Comparison of ENCODE assay signal across 12 cellular contexts in the genomic region with DNA sequence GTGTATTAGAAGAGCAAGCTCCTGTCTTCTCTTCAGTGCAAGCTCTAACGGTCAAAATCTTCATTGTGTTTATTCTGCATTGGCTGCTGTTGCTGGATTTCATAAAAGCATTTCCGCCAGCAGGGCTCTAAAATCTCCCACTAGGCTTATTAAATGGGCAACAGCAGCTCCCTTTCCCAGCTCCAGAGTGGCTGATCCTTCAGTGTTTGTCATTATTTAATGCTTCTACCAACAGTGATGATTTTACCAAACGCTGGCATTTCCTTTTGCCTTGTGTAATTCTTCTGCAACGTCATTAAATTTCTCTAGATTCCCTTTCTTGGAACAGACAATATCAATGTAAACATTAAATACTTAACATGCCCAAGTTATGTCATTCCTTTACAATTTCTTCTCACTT. TPM values are rescaled to one million over a fixed set of nuclear protein-coding genes. Genes with fewer than 3 reads are reported as not detected.
DNase-seq lines count a peak whose midpoint lies in the region; ATAC-seq and TF ChIP-seq lines count a peak whose summit lies in the region.
"Had no signal": no experiment of that assay in that cellular context is flagged by ENCODE, and none has a peak within 500 bp of the region (broad histone marks: within the 10 kb centered on the region; RNA-seq: fewer than 3 reads in every experiment).

No MANE protein-coding gene starts in this region.

- peak overlapping the region in 2 of 59 donors; percentile 8 to 23 for H3K4me3 ChIP-seq in dorsolateral prefrontal cortex
- H3K4me3 ChIP-seq: lower lobe of right lung had no signal

- peak overlapping the region; percentile 82 for H3K27ac Mint-ChIP-seq in osteocyte (ENCODE audit: unreplicated experiment)
- H3K27ac Mint-ChIP-seq in activated CD4-positive, alpha-beta T cell treated with anti-CD3 and anti-CD28 coated beads, Interleukin-2, amount 10 ng/mL, durations not matched to agents 7 days and 5 days: no peak overlapping the region
- H3K27ac Mint-ChIP-seq: stimulated activated naive CD8-positive, alpha-beta T cell treated with anti-CD3 and anti-CD28 coated beads, Interleukin-15, Interleukin-2, amounts not matched to agents 100 ng/mL and 50 ng/mL, for 24 hours had no signal

- TF ChIP-seq CTCF in dorsolateral prefrontal cortex (IDR thresholded peaks at IDR 0.05 in 54 of 56, conservative IDR thresholded peaks at IDR 0.05 in 2 of 56; ENCODE audit: low read depth in 1 of 56, partially characterized antibody in 56 of 56) (peak in 1 of 56 donors; percentile 6), osteocyte (IDR thresholded peaks at IDR 0.05) (peak; percentile 34), omental fat pad (IDR thresholded peaks at IDR 0.05) (no peak)

- H3K27me3 Mint-ChIP-seq in osteocyte (ENCODE audit: unreplicated experiment): no peaks in the 10 kb centered on the region
- H3K27me3 Mint-ChIP-seq in activated CD4-positive, alpha-beta T cell treated with anti-CD3 and anti-CD28 coated beads, Interleukin-2, amount 10 ng/mL, durations not matched to agents 7 days and 5 days: no peaks in the 10 kb centered on the region

- CTCF ChIA-PET in activated CD4-positive, alpha-beta T cell treated with anti-CD3 and anti-CD28 coated beads, Interleukin-2, amount 10 ng/mL, durations not matched to agents 7 days and 5 days (lab: Charles Lee): interaction anchor here (1.6 kb wide), 1 partner anchor 18 kb away, joined by 3 read pairs; no protein-coding TSS in a partner anchor

- ATAC-seq in GM19351 (IDR thresholded peaks at IDR 0.05; ENCODE audit: unreplicated experiment): no peak
- no peak for ATAC-seq in omental fat pad (ENCODE audit: low FRiP score)

- H3K4me3 Mint-ChIP-seq in osteocyte (ENCODE audit: unreplicated experiment): peak overlapping the region; percentile 15
- no peak overlapping the region for H3K4me3 Mint-ChIP-seq in activated CD4-positive, alpha-beta T cell treated with anti-CD3 and anti-CD28 coated beads, Interleukin-2, amount 10 ng/mL, durations not matched to agents 7 days and 5 days
- H3K4me3 Mint-ChIP-seq: stimulated activated naive CD8-positive, alpha-beta T cell treated with anti-CD3 and anti-CD28 coated beads, Interleukin-15, Interleukin-2, amounts not matched to agents 100 ng/mL and 50 ng/mL, for 24 hours had no signal

- DNase-seq in ELR (ENCODE audit: low read depth) (peak; percentile 66), NCI-H2227 (lab: John Stamatoyannopoulos, UW; ENCODE audit: unreplicated experiment) (peak; percentile 46), dorsolateral prefrontal cortex (no peak), osteocyte (ENCODE audit: extremely low spot score, unreplicated experiment) (no peak), activated T-cell treated with anti-CD3 and anti-CD28 coated beads for 4 hours (no peak), omental fat pad (ENCODE audit: low spot score) (no peak)
- DNase-seq in activated CD4-positive, alpha-beta T cell treated with anti-CD3 and anti-CD28 coated beads, Interleukin-2, amount 10 ng/mL, durations not matched to agents 7 days and 5 days: no peak
- DNase-seq: activated naive CD4-positive, alpha-beta T cell; GF-D8; lower lobe of right lung had no signal

- H3K36me3 Mint-ChIP-seq in osteocyte (ENCODE audit: unreplicated experiment): peaks cover 31% of the 10 kb centered on the region
- H3K36me3 Mint-ChIP-seq in activated CD4-positive, alpha-beta T cell treated with anti-CD3 and anti-CD28 coated beads, Interleukin-2, amount 10 ng/mL, durations not matched to agents 7 days and 5 days (ENCODE audit: low read depth): no peaks in the 10 kb centered on the region

- peak overlapping the region in 34 of 59 donors; percentile 1 to 73 (median 43) for H3K27ac ChIP-seq in dorsolateral prefrontal cortex
- H3K27ac ChIP-seq: lower lobe of right lung had no signal

- no peaks in the 10 kb centered on the region for H3K9me3 Mint-ChIP-seq in osteocyte (ENCODE audit: unreplicated experiment)
- H3K9me3 Mint-ChIP-seq in activated CD4-positive, alpha-beta T cell treated with anti-CD3 and anti-CD28 coated beads, Interleukin-2, amount 10 ng/mL, durations not matched to agents 7 days and 5 days: no peaks in the 10 kb centered on the region
- H3K9me3 Mint-ChIP-seq: stimulated activated naive CD8-positive, alpha-beta T cell treated with anti-CD3 and anti-CD28 coated beads, Interleukin-15, Interleukin-2, amounts not matched to agents 100 ng/mL and 50 ng/mL, for 24 hours had no signal

- H3K27me3 ChIP-seq in dorsolateral prefrontal cortex: no peaks in the 10 kb centered on the region

- intact Hi-C loops in dorsolateral prefrontal cortex (cut with DNase I): no loop called here

- H3K4me1 Mint-ChIP-seq in osteocyte (ENCODE audit: unreplicated experiment): peaks cover 63% of the 10 kb centered on the region
- H3K4me1 Mint-ChIP-seq in activated CD4-positive, alpha-beta T cell treated with anti-CD3 and anti-CD28 coated beads, Interleukin-2, amount 10 ng/mL, durations not matched to agents 7 days and 5 days: no peaks in the 10 kb centered on the region

- POLR2A ChIA-PET in activated CD4-positive, alpha-beta T cell treated with anti-CD3 and anti-CD28 coated beads, Interleukin-2, amount 10 ng/mL, durations not matched to agents 7 days and 5 days (lab: Charles Lee): no interaction called here

RNA-seq across cellular contexts. Expression of a gene that starts 20.1 kb away (rescaled TPM):
- total RNA-seq in dorsolateral prefrontal cortex (10 to 100 TPM; 11.1 to 72.6 (median 26.2) TPM), osteocyte (26.5 and 29.1 TPM in 2 replicates), omental fat pad (1 to 10 TPM in 2 of 4 donors, under 1 TPM in 2; 0.60 to 1.5 (median 0.90) TPM)
- 1 to 10 TPM; 1.1 to 2.2 TPM for total RNA-seq in activated CD4-positive, alpha-beta T cell treated with anti-CD3 and anti-CD28 coated beads, Interleukin-2, amount 10 ng/mL, durations not matched to agents 7 days and 5 days

Comparison
In these comparisons a context has a peak if more than half of its experiments do, and no peak if none do; other contexts are left out.
1. DNase-seq: peak in ELR (single experiment) and NCI-H2227 (single experiment); none in dorsolateral prefrontal cortex (0 of 10), osteocyte (single experiment), activated CD4-positive, alpha-beta T cell treated with anti-CD3 and anti-CD28 coated beads, Interleukin-2, amount 10 ng/mL, durations not matched to agents 7 days and 5 days (single experiment), activated T-cell treated with anti-CD3 and anti-CD28 coated beads for 4 hours (single experiment) and omental fat pad (single experiment).